ENCODE assay signal across 7 cellular contexts in genomic region chr17:18256776-18257175, GRCh38. TPM values are rescaled to one million over a fixed set of nuclear protein-coding genes. Genes with fewer than 3 reads are reported as not detected.
A peak's percentile ranks its signal among the peaks of the same experiment; 100 is the strongest.
DNase-seq lines count a peak whose midpoint lies in the region; ATAC-seq, FAIRE-seq and TF ChIP-seq lines count a peak whose summit lies in the region.
"Had no signal": no experiment of that assay in that cellular context is flagged by ENCODE, and none has a peak within 500 bp of the region (broad histone marks: within the 10 kb centered on the region; RNA-seq: fewer than 3 reads in every experiment).

No MANE protein-coding gene starts in this region.

- 83% methylated on average over 1 of the region's 7 CpGs for WGBS in A549 (ENCODE audit: missing lambda C conversion rate)
- 85 to 87% methylated on average over 7 of the region's 7 CpGs for WGBS in lower leg skin, 2 donors

- no peak for TF ChIP-seq RAD21 in A549 (conservative IDR thresholded peaks at IDR 0.05 in 1 of 2, IDR thresholded peaks at IDR 0.05 in 1 of 2)

- no peak for FAIRE-seq in A549 (lab: Jason Lieb, UNC)

- H2AFZ ChIP-seq in PC-3 (ENCODE audit: low read length), result no peak overlapping the region

- ATAC-seq in A549, result no peak
- no peak for ATAC-seq in PC-3

- intact Hi-C loops in PC-3 (cut with micrococcal nuclease) (no loop called here), lower leg skin (cut with DNase I; ENCODE audit: low total_unique reads) (no loop called here)

- H3K27ac ChIP-seq in A549 (peak overlapping the region in 1 of 2 experiments; percentile 97; a peak in 3 of 6 replicates), PC-3 (ENCODE audit: low read length) (peak overlapping the region; percentile 86)

- H3K36me3 ChIP-seq in PC-3 (ENCODE audit: low read depth, low read length), result peaks cover 48% of the 10 kb centered on the region
- H3K36me3 ChIP-seq in iPS-15b (ENCODE audit: control insufficient read depth, insufficient read depth, low read length), result peaks cover 44% of the 10 kb centered on the region

- CTCF ChIA-PET in A549 (lab: Yijun Ruan, JAX), result interaction anchor here (1.7 to 2.9 kb wide), 3 partner anchors 9 to 21 kb away, joined by 3 to 34 read pairs (median 5); no protein-coding TSS in a partner anchor
- CTCF ChIA-PET in PC-3 (lab: Charles Lee), result no interaction called here

- no peaks in the 10 kb centered on the region for H3F3A ChIP-seq in PC-3 (ENCODE audit: low read length, unreplicated experiment)

- no peaks in the 10 kb centered on the region for H3K27me3 ChIP-seq in PC-3 (ENCODE audit: low read length)
- no peaks in the 10 kb centered on the region for H3K27me3 ChIP-seq in iPS-15b (ENCODE audit: control insufficient read depth, insufficient read depth, low read length)
- H3K27me3 ChIP-seq: adrenal gland had no signal

- H3K4me3 ChIP-seq in A549, result peak overlapping the region; percentile 66; the same call in 2 of the 3 replicates
- H3K4me3 ChIP-seq in PC-3 (ENCODE audit: low read length), result peak overlapping the region; percentile 88
- peak overlapping the region; percentile 80 for H3K4me3 ChIP-seq in iPS-15b (ENCODE audit: low read depth, low read length)
- no peak overlapping the region for H3K4me3 ChIP-seq in lower leg skin (ENCODE audit: low read depth, poor library complexity, severe bottlenecking)

- no peaks in the 10 kb centered on the region for H3K9me3 ChIP-seq in A549
- H3K9me3 ChIP-seq in PC-3 (ENCODE audit: low read length), result no peaks in the 10 kb centered on the region
- no peaks in the 10 kb centered on the region for H3K9me3 ChIP-seq in iPS-15b (ENCODE audit: control insufficient read depth, insufficient read depth, low read length)
- H3K9me3 ChIP-seq: adrenal gland had no signal

- H4K20me1 ChIP-seq in PC-3 (ENCODE audit: low read length), result peaks cover 4% of the 10 kb centered on the region; the same call in 1 of the 2 replicates

- peak overlapping the region; percentile 94 for H3K4me2 ChIP-seq in A549
- peak overlapping the region; percentile 99 for H3K4me2 ChIP-seq in PC-3 (ENCODE audit: low read length)

- no TSS peak for BruUV-seq in PC-3 (replicated peaks; lab: Mats Ljungman, UMichigan)

- no peak for TF ChIP-seq POLR2A in A549 (IDR thresholded peaks at IDR 0.05; ENCODE audit: low read length)
- no peak for TF ChIP-seq POLR2A in lower leg skin (IDR thresholded peaks at IDR 0.05)

- H3K4me1 ChIP-seq in A549 (peaks cover 29% of the 10 kb centered on the region), PC-3 (ENCODE audit: insufficient read depth, low read length) (peaks cover 31% of the 10 kb centered on the region), iPS-15b (ENCODE audit: control insufficient read depth, insufficient read depth, low read length) (peaks cover 4% of the 10 kb centered on the region)

- H3K9ac ChIP-seq in PC-3 (ENCODE audit: low read length) (peak overlapping the region; percentile 97), iPS-15b (ENCODE audit: low read depth, low read length) (no peak overlapping the region)

- no peak for DNase-seq in A549 (ENCODE audit: low read depth in 1 of 2, low spot score in 1 of 2)
- no peak for DNase-seq in PC-3
- no peak for DNase-seq in NCI-H1417 (lab: John Stamatoyannopoulos, UW)
- no peak for DNase-seq in stimulated activated CD4-positive, alpha-beta T cell treated with anti-CD3 and anti-CD28 coated beads, Interleukin-12 subunit alpha, Interleukin-12 subunit beta, amount 100 ng/mL, for 4 hours
- DNase-seq in lower leg skin (ENCODE audit: low spot score in 2 of 2), result no peak

- TF ChIP-seq EP300 in A549 (IDR thresholded peaks at IDR 0.05), result no peak

- TF ChIP-seq CTCF in A549 (IDR thresholded peaks at IDR 0.05) (no peak), PC-3 (conservative IDR thresholded peaks at IDR 0.05; ENCODE audit: low read depth, low read length) (no peak), lower leg skin (IDR thresholded peaks at IDR 0.05) (no peak)

- H3K79me2 ChIP-seq in PC-3 (ENCODE audit: low read length), result peaks cover 51% of the 10 kb centered on the region

- POLR2A ChIA-PET in A549 (lab: Yijun Ruan, JAX), result no interaction called here
- POLR2A ChIA-PET in PC-3 (lab: Charles Lee; ENCODE audit: unreplicated experiment), result no interaction called here

- no peaks in the 10 kb centered on the region for H3K9me2 ChIP-seq in PC-3 (replicated peaks; ENCODE audit: low read length)

TF ChIP-seq in A549, 52 proteins besides CTCF, POLR2A, EP300 and RAD21:
- no peak for TF ChIP-seq MAZ (IDR thresholded peaks at IDR 0.05; ENCODE audit: borderline replicate concordance, low read depth, low read length)
- TF ChIP-seq CBX8 (IDR thresholded peaks at IDR 0.05), result no peak
- no peak for TF ChIP-seq MAX (IDR thresholded peaks at IDR 0.05)
- no peak for TF ChIP-seq SMC3 (IDR thresholded peaks at IDR 0.05)
- no peak for TF ChIP-seq CHD2 (IDR thresholded peaks at IDR 0.05; ENCODE audit: low read length, partially characterized antibody)
- TF ChIP-seq NR3C1 (IDR thresholded peaks at IDR 0.05), result no peak
- TF ChIP-seq MAFK (IDR thresholded peaks at IDR 0.05; ENCODE audit: partially characterized antibody), result no peak
- no peak for TF ChIP-seq USF2 (IDR thresholded peaks at IDR 0.05)
- no peak for TF ChIP-seq JUNB (IDR thresholded peaks at IDR 0.05)
- no peak for TF ChIP-seq RARB (CRISPR knock-in tag; IDR thresholded peaks at IDR 0.05)
- TF ChIP-seq NPAS2 (CRISPR knock-in tag; IDR thresholded peaks at IDR 0.05; ENCODE audit: borderline replicate concordance), result no peak
- TF ChIP-seq BHLHE40 (IDR thresholded peaks at IDR 0.05; ENCODE audit: low read depth, low read length), result no peak
- TF ChIP-seq NFE2L2 (conservative IDR thresholded peaks at IDR 0.05; ENCODE audit: low read length), result no peak
TF ChIP-seq in A549: peak in this region for 0.

RNA-seq across cellular contexts. Expression of gene FLII, which starts 1.8 kb away (rescaled TPM):
- polyA plus RNA-seq in A549 (2011; rRNA removed), result 280 and 299 TPM in 2 replicates
- 403 and 473 TPM in 2 replicates for polyA plus RNA-seq in A549 (2012; cell fraction: cytosol; rRNA removed)
- polyA plus RNA-seq in A549 (2012; cell fraction: nucleus; rRNA removed), result 1,130 and 1,454 TPM in 2 replicates
- polyA plus RNA-seq in A549 (2017; fragmentation: RNase III; extraction: RNeasy Plus Mini Kit Qiagen cat#74134 plus additional on column Dnase treatment), result 222 to 265 TPM (median 253 TPM) in 3 replicates
- polyA minus RNA-seq in A549 (2011; rRNA and poly(A)+ RNA removed), result 463 and 500 TPM in 2 replicates
- 537 and 742 TPM in 2 replicates for total RNA-seq in PC-3 (2014; rRNA removed)
- total RNA-seq in lower leg skin, result 100 to 1,000 TPM; 202 to 292 (median 238) TPM

RNA-seq across cellular contexts. Expression of gene MIEF2, which starts 3.7 kb away (rescaled TPM):
- 3.7 and 4.3 TPM in 2 replicates for polyA plus RNA-seq in A549 (2011; rRNA removed)
- polyA plus RNA-seq in A549 (2012; cell fraction: cytosol; rRNA removed), result 9.8 and 11.4 TPM in 2 replicates
- 49.8 and 52.9 TPM in 2 replicates for polyA plus RNA-seq in A549 (2012; cell fraction: nucleus; rRNA removed)
- polyA plus RNA-seq in A549 (2017; fragmentation: RNase III; extraction: RNeasy Plus Mini Kit Qiagen cat#74134 plus additional on column Dnase treatment), result 6.0 to 8.5 TPM (median 7.0 TPM) in 3 replicates
- 5.7 and 6.7 TPM in 2 replicates for polyA minus RNA-seq in A549 (2011; rRNA and poly(A)+ RNA removed)
- 16.6 and 17.5 TPM in 2 replicates for total RNA-seq in PC-3 (2014; rRNA removed)
- 10 to 100 TPM; 24.3 to 57.7 (median 34.2) TPM for total RNA-seq in lower leg skin

RNA-seq across cellular contexts. Expression of gene LLGL1, which starts 31.3 kb away (rescaled TPM):
- polyA plus RNA-seq in A549 (2011; rRNA removed) (11.2 and 13.1 TPM in 2 replicates), A549 (2017; fragmentation: RNase III; extraction: RNeasy Plus Mini Kit Qiagen cat#74134 plus additional on column Dnase treatment) (15.5 to 19.3 TPM (median 18.9 TPM) in 3 replicates)
- polyA plus RNA-seq in A549 (2012; cell fraction: cytosol; rRNA removed), result 26.7 and 42.5 TPM in 2 replicates
- polyA plus RNA-seq in A549 (2012; cell fraction: nucleus; rRNA removed), result 42.1 and 57.8 TPM in 2 replicates
- polyA minus RNA-seq in A549 (2011; rRNA and poly(A)+ RNA removed), result 13.9 and 20.5 TPM in 2 replicates
- total RNA-seq in PC-3 (2014; rRNA removed) (47.4 and 60.6 TPM in 2 replicates), lower leg skin (10 to 100 TPM; 24.5 to 32.7 (median 29.3) TPM)

RNA-seq across cellular contexts. Expression of gene TOP3A, which starts 58.0 kb away (rescaled TPM):
- polyA plus RNA-seq in A549 (2011; rRNA removed), result 29.0 TPM in 2 replicates
- 16.5 and 19.9 TPM in 2 replicates for polyA plus RNA-seq in A549 (2012; cell fraction: cytosol; rRNA removed)
- 29.8 and 48.3 TPM in 2 replicates for polyA plus RNA-seq in A549 (2012; cell fraction: nucleus; rRNA removed)
- 28.2 to 30.7 TPM (median 29.3 TPM) in 3 replicates for polyA plus RNA-seq in A549 (2017; fragmentation: RNase III; extraction: RNeasy Plus Mini Kit Qiagen cat#74134 plus additional on column Dnase treatment)
- polyA minus RNA-seq in A549 (2011; rRNA and poly(A)+ RNA removed), result 51.7 and 53.1 TPM in 2 replicates
- 44.7 and 46.8 TPM in 2 replicates for total RNA-seq in PC-3 (2014; rRNA removed)
- 10 to 100 TPM; 18.7 to 46.4 (median 28.4) TPM for total RNA-seq in lower leg skin

RNA-seq across cellular contexts. Expression of gene SMCR8, which starts 58.3 kb away (rescaled TPM):
- polyA plus RNA-seq in A549 (2011; rRNA removed) (12.3 and 15.0 TPM in 2 replicates), A549 (2017; fragmentation: RNase III; extraction: RNeasy Plus Mini Kit Qiagen cat#74134 plus additional on column Dnase treatment) (14.3 to 15.8 TPM (median 15.1 TPM) in 3 replicates)
- polyA plus RNA-seq in A549 (2012; cell fraction: cytosol; rRNA removed), result 6.5 and 8.8 TPM in 2 replicates
- 11.3 and 11.6 TPM in 2 replicates for polyA plus RNA-seq in A549 (2012; cell fraction: nucleus; rRNA removed)
- polyA minus RNA-seq in A549 (2011; rRNA and poly(A)+ RNA removed), result 20.8 TPM in 2 replicates
- total RNA-seq in PC-3 (2014; rRNA removed) (20.4 and 22.7 TPM in 2 replicates), lower leg skin (10 to 100 TPM; 14.0 to 23.7 (median 18.4) TPM)
